13 cellular contexts compared by ENCODE assay signal in genomic region chr1:11920239-11920903, GRCh38. TPM values are rescaled to one million over a fixed set of nuclear protein-coding genes. Genes with fewer than 3 reads are reported as not detected.
DNase-seq lines count a peak whose midpoint lies in the region; ATAC-seq, FAIRE-seq and TF ChIP-seq lines count a peak whose summit lies in the region.
"Had no signal": no experiment of that assay in that cellular context is flagged by ENCODE, and none has a peak within 500 bp of the region (broad histone marks: within the 10 kb centered on the region; RNA-seq: fewer than 3 reads in every experiment).

No MANE protein-coding gene starts in this region.

- H3K27me3 Mint-ChIP-seq in nephron (ENCODE audit: low read depth) = no peaks in the 10 kb centered on the region
- H3K27me3 Mint-ChIP-seq: activated naive CD8-positive, alpha-beta T cell treated with anti-CD3 and anti-CD28 coated beads for 36 hours; type B pancreatic cell had no signal

- dilution Hi-C loops in mammary epithelial cell (cut with HindIII; ENCODE audit: low sequenced_read_pairs) = no loop called here

- no peaks in the 10 kb centered on the region for H3K9me3 Mint-ChIP-seq in nephron
- H3K9me3 Mint-ChIP-seq: activated naive CD8-positive, alpha-beta T cell treated with anti-CD3 and anti-CD28 coated beads for 36 hours; type B pancreatic cell had no signal

- H3K36me3 Mint-ChIP-seq in nephron (ENCODE audit: low read depth) = peaks cover 32% of the 10 kb centered on the region

- FAIRE-seq in urothelium cell line (lab: Jason Lieb, UNC) = no peak

- H3K36me3 ChIP-seq in breast epithelium = no peaks in the 10 kb centered on the region
- peaks cover 10% of the 10 kb centered on the region for H3K36me3 ChIP-seq in mammary epithelial cell (ENCODE audit: insufficient read depth, low read length)
- peaks cover 19% of the 10 kb centered on the region for H3K36me3 ChIP-seq in thoracic aorta

- H3K9ac ChIP-seq in mammary epithelial cell (ENCODE audit: insufficient read depth, low read length) = no peak overlapping the region

- no peaks in the 10 kb centered on the region for H4K20me1 ChIP-seq in mammary epithelial cell (ENCODE audit: insufficient read depth, low read length)

- H3K9me3 ChIP-seq in breast epithelium = no peaks in the 10 kb centered on the region
- no peaks in the 10 kb centered on the region for H3K9me3 ChIP-seq in mammary epithelial cell (replicated peaks; ENCODE audit: insufficient read depth, low read length)
- no peaks in the 10 kb centered on the region for H3K9me3 ChIP-seq in thoracic aorta
- H3K9me3 ChIP-seq: lower lobe of right lung had no signal

- CTCF ChIA-PET in mammary epithelial cell (lab: Charles Lee; ENCODE audit: low non-redundant PET) = no interaction called here

- no peak for ATAC-seq in thoracic aorta (ENCODE audit: insufficient number of reproducible peaks, low FRiP score, low read depth)
- ATAC-seq: lower lobe of right lung had no signal

- H3K4me3 Mint-ChIP-seq in nephron = peak overlapping the region in 2 of 3 experiments; percentile 48 to 58
- H3K4me3 Mint-ChIP-seq: activated naive CD8-positive, alpha-beta T cell treated with anti-CD3 and anti-CD28 coated beads for 36 hours; type B pancreatic cell had no signal

- H3K27ac ChIP-seq in breast epithelium = peak overlapping the region; percentile 26 to 62
- no peak overlapping the region for H3K27ac ChIP-seq in mammary epithelial cell (ENCODE audit: insufficient read depth, low read depth, low read length)
- H3K27ac ChIP-seq in coronary artery = peak overlapping the region; percentile 29 to 74
- peak overlapping the region; percentile 92 to 97 for H3K27ac ChIP-seq in thoracic aorta
- H3K27ac ChIP-seq: lower lobe of right lung had no signal

- no peak overlapping the region for H3K4me2 ChIP-seq in mammary epithelial cell (ENCODE audit: insufficient read depth, low read depth, low read length)

- H3K4me1 Mint-ChIP-seq in nephron = peaks cover 29% of the 10 kb centered on the region

- no peak overlapping the region for H2AFZ ChIP-seq in mammary epithelial cell (ENCODE audit: low read depth, low read length)

- peak in 1 of 2 donors; percentile 41 for DNase-seq in breast epithelium (ENCODE audit: low spot score in 2 of 2)
- DNase-seq in mammary epithelial cell = no peak
- DNase-seq in coronary artery (ENCODE audit: low spot score) = no peak
- DNase-seq in thoracic aorta (ENCODE audit: low spot score) = no peak
- DNase-seq in cortex of kidney (lab: John Stamatoyannopoulos, UW) = no peak
- no peak for DNase-seq in activated CD4-positive, alpha-beta T cell treated with anti-CD3 and anti-CD28 coated beads, Interleukin-2, amount 50 U/mL, for 4 hours
- DNase-seq in urothelium cell line (ENCODE audit: low spot score) = no peak
- DNase-seq: activated naive CD8-positive, alpha-beta T cell treated with anti-CD3 and anti-CD28 coated beads for 36 hours; effector memory CD4-positive, alpha-beta T cell; lower lobe of right lung; T1000 had no signal

- no peak for TF ChIP-seq CTCF in breast epithelium (IDR thresholded peaks at IDR 0.05)
- no peak for TF ChIP-seq CTCF in mammary epithelial cell (conservative IDR thresholded peaks at IDR 0.05 in 1 of 2, IDR thresholded peaks at IDR 0.05 in 1 of 2; ENCODE audit: extremely low read depth in 1 of 2, insufficient read depth in 1 of 2, low read depth in 1 of 2, low read length in 2 of 2)
- no peak for TF ChIP-seq CTCF in coronary artery (IDR thresholded peaks at IDR 0.05)
- no peak for TF ChIP-seq CTCF in nephron (IDR thresholded peaks at IDR 0.05; ENCODE audit: unreplicated experiment in 3 of 3)
- TF ChIP-seq CTCF in thoracic aorta (IDR thresholded peaks at IDR 0.05) = no peak

- H3K27ac Mint-ChIP-seq in nephron = no peak overlapping the region
- H3K27ac Mint-ChIP-seq: activated naive CD8-positive, alpha-beta T cell treated with anti-CD3 and anti-CD28 coated beads for 36 hours; type B pancreatic cell had no signal

- intact Hi-C loops in breast epithelium (cut with DNase I; ENCODE audit: low total_unique reads) (no loop called here), mammary epithelial cell (cut with micrococcal nuclease) (no loop called here)

- 69% methylated on average over 6 of the region's 12 CpGs for whole genome bisulfite sequencing in mammary epithelial cell (ENCODE audit: low coverage, missing lambda C conversion rate)

- peak overlapping the region in 2 of 3 donors; percentile 6 to 23 for H3K4me3 ChIP-seq in breast epithelium
- H3K4me3 ChIP-seq in mammary epithelial cell (replicated peaks in 1 of 3; ENCODE audit: insufficient read depth in 1 of 3, low read depth in 2 of 3, low read length in 3 of 3) = no peak overlapping the region
- H3K4me3 ChIP-seq in coronary artery = peak overlapping the region; percentile 14
- H3K4me3 ChIP-seq in thoracic aorta = peak overlapping the region; percentile 14
- H3K4me3 ChIP-seq: lower lobe of right lung had no signal

- no peaks in the 10 kb centered on the region for H3K27me3 ChIP-seq in breast epithelium
- H3K27me3 ChIP-seq in mammary epithelial cell (ENCODE audit: insufficient read depth, low read length) = no peaks in the 10 kb centered on the region
- no peaks in the 10 kb centered on the region for H3K27me3 ChIP-seq in thoracic aorta (replicated peaks; ENCODE audit: insufficient read depth)

- BruUV-seq in mammary epithelial cell (replicated peaks; lab: Mats Ljungman, UMichigan) = no TSS peak

- H3K4me1 ChIP-seq in breast epithelium = peaks cover 8 to 28% of the 10 kb centered on the region in 2 donors
- peaks cover 17% of the 10 kb centered on the region for H3K4me1 ChIP-seq in mammary epithelial cell (ENCODE audit: insufficient read depth, low read length)
- H3K4me1 ChIP-seq in thoracic aorta (ENCODE audit: control insufficient read depth in 1 of 2, low read depth in 2 of 2) = peaks cover 48 to 79% of the 10 kb centered on the region in 2 donors

- in situ Hi-C loops in mammary epithelial cell (cut with MboI; ENCODE audit: low sequenced_read_pairs in 2 of 2) = no loop called here

- peaks cover 61% of the 10 kb centered on the region for H3K79me2 ChIP-seq in mammary epithelial cell (ENCODE audit: insufficient read depth, low read length)

- TF ChIP-seq POLR2A in breast epithelium (IDR thresholded peaks at IDR 0.05) = no peak

RNA-seq across cellular contexts. Expression of gene KIAA2013, which starts 5.9 kb away (rescaled TPM):
- total RNA-seq in breast epithelium = 10 to 100 TPM; 40.3 to 62.7 (median 51.4) TPM
- total RNA-seq in mammary epithelial cell = 10 to 100 TPM; 35.1 to 72.3 TPM
- polyA plus RNA-seq in mammary epithelial cell = 61.9 TPM
- polyA minus RNA-seq in mammary epithelial cell = 35.6 TPM
- total RNA-seq in thoracic aorta = 100 to 1,000 TPM in 1 of 2 donors, 10 to 100 TPM in 1; 86.1 to 110 TPM

RNA-seq across cellular contexts. Expression of gene PLOD1, which starts 14.1 kb away (rescaled TPM):
- total RNA-seq in breast epithelium = 10 to 100 TPM; 45.9 to 86.1 (median 57.5) TPM
- total RNA-seq in mammary epithelial cell = 100 to 1,000 TPM; 107 to 197 TPM
- polyA plus RNA-seq in mammary epithelial cell = 189 TPM
- 128 TPM for polyA minus RNA-seq in mammary epithelial cell
- 100 to 1,000 TPM in 1 of 2 donors, 10 to 100 TPM in 1; 71.3 to 123 TPM for total RNA-seq in thoracic aorta

RNA-seq across cellular contexts. Expression of gene MFN2, which starts 59.9 kb away (rescaled TPM):
- total RNA-seq in breast epithelium (10 to 100 TPM; 51.4 to 64.9 (median 62.1) TPM), mammary epithelial cell (100 to 1,000 TPM; 106 to 133 TPM), thoracic aorta (10 to 100 TPM; 48.7 to 50.1 TPM)
- polyA plus RNA-seq in mammary epithelial cell = 91.6 TPM
- polyA minus RNA-seq in mammary epithelial cell = 189 TPM

Comparison
In these comparisons a context has a peak if more than half of its experiments do, and no peak if none do; other contexts are left out.
1. H3K4me3 ChIP-seq: peak in breast epithelium (2 of 3), coronary artery (single experiment) and thoracic aorta (single experiment); none in mammary epithelial cell (0 of 3).